Comparison of ENCODE assay signal across 9 cellular contexts in genomic region chr11:104799251-104799650, GRCh38.
DNase-seq lines count a peak whose midpoint lies in the region; ATAC-seq and TF ChIP-seq lines count a peak whose summit lies in the region.
"Had no signal": no experiment of that assay in that cellular context is flagged by ENCODE, and none has a peak within 500 bp of the region (broad histone marks: within the 10 kb centered on the region; RNA-seq: fewer than 3 reads in every experiment).

No MANE protein-coding gene starts in this region.

- H3K27ac Mint-ChIP-seq in CD14-positive monocyte (peak overlapping the region in 5 of 7 donors; percentile 24 to 84 (median 72)), activated B cell treated with CpG ODN at 0.5 μM for 24 hours (peak overlapping the region; percentile 91)
- H3K27ac Mint-ChIP-seq: neural progenitor cell had no signal

- H3K27me3 Mint-ChIP-seq in CD14-positive monocyte (ENCODE audit: low read depth in 3 of 3) (peaks cover 0 to 2% (median 0%) of the 10 kb centered on the region in 3 donors), activated B cell treated with CpG ODN at 0.5 μM for 24 hours (no peaks in the 10 kb centered on the region)

- DNase-seq in CD14-positive monocyte (ENCODE audit: low spot score) (no peak), activated B cell treated with CpG ODN at 0.5 μM for 24 hours (no peak), ecto neural progenitor cell (ENCODE audit: low spot score) (no peak), NCI-H2196 (lab: John Stamatoyannopoulos, UW; ENCODE audit: unreplicated experiment) (no peak), DMS53 treated with DMSO at 0.1 percent for 48 hours (lab: John Stamatoyannopoulos, UW; ENCODE audit: unreplicated experiment) (no peak), posterior cingulate gyrus (no peak)

- peaks cover 23% of the 10 kb centered on the region for H3K4me1 Mint-ChIP-seq in CD14-positive monocyte
- H3K4me1 Mint-ChIP-seq in activated B cell treated with CpG ODN at 0.5 μM for 24 hours = peaks cover 30% of the 10 kb centered on the region
- H3K4me1 Mint-ChIP-seq: neural progenitor cell had no signal

- POLR2A ChIA-PET in activated B cell treated with CpG ODN at 0.5 μM for 24 hours (lab: Charles Lee) = no interaction called here

- H3K36me3 Mint-ChIP-seq in CD14-positive monocyte (peaks cover 0 to 2% of the 10 kb centered on the region in 2 donors), activated B cell treated with CpG ODN at 0.5 μM for 24 hours (ENCODE audit: low read depth) (no peaks in the 10 kb centered on the region)
- H3K36me3 Mint-ChIP-seq: neural progenitor cell had no signal

- H3K9me3 Mint-ChIP-seq in CD14-positive monocyte (peaks cover 0 to 8% (median 3%) of the 10 kb centered on the region in 7 donors), activated B cell treated with CpG ODN at 0.5 μM for 24 hours (peaks cover 2% of the 10 kb centered on the region)
- H3K9me3 Mint-ChIP-seq: neural progenitor cell had no signal

- ATAC-seq in GM19328 (IDR thresholded peaks at IDR 0.05; ENCODE audit: unreplicated experiment) (peak; percentile 73), HG02973 (IDR thresholded peaks at IDR 0.05; ENCODE audit: unreplicated experiment) (peak; percentile 95), activated B cell treated with CpG ODN at 0.5 μM for 24 hours (ENCODE audit: low read depth) (peak; percentile 57)

- TF ChIP-seq CTCF in CD14-positive monocyte (IDR thresholded peaks at IDR 0.05) (no peak), activated B cell treated with CpG ODN at 0.5 μM for 24 hours (IDR thresholded peaks at IDR 0.05) (no peak)

- H3K4me3 Mint-ChIP-seq in CD14-positive monocyte (peak overlapping the region; percentile 10 to 60), activated B cell treated with CpG ODN at 0.5 μM for 24 hours (peak overlapping the region; percentile 74)
- H3K4me3 Mint-ChIP-seq: neural progenitor cell had no signal

- CTCF ChIA-PET in activated B cell treated with CpG ODN at 0.5 μM for 24 hours (lab: Charles Lee) = no interaction called here

- intact Hi-C loops in CD14-positive monocyte (cut with micrococcal nuclease) (no loop called here), activated B cell treated with CpG ODN at 0.5 μM for 24 hours (cut with micrococcal nuclease) (loop anchor here (2.0 kb wide), 3 partner anchors 40 to 94 kb away; no protein-coding TSS in a partner anchor), posterior cingulate gyrus (cut with DNase I) (no loop called here)
